In genomic region chr20:53574819-53575218, GRCh38 we compare ENCODE assay signal across 1 cellular context.
TF ChIP-seq lines count a peak whose summit lies in the region.

No MANE protein-coding gene starts in this region.

TF ChIP-seq in H1, 55 proteins besides CTCF, POLR2A, EP300 and RAD21 (continued from another document):
- TF ChIP-seq ATF3 (IDR thresholded peaks at IDR 0.05; ENCODE audit: insufficient read depth, low read depth, low read length) (no peak), RNF2 (IDR thresholded peaks at IDR 0.05; ENCODE audit: borderline replicate concordance, low read depth, low read length, missing control alignments, poor library complexity, severe bottlenecking) (no peak), CBX8 (IDR thresholded peaks at IDR 0.05; ENCODE audit: borderline replicate concordance, low read depth, low read length) (no peak), SP4 (IDR thresholded peaks at IDR 0.05; ENCODE audit: low read length) (no peak), CTBP2 (IDR thresholded peaks at IDR 0.05; ENCODE audit: borderline replicate concordance, insufficient read depth, insufficient read length, low read length) (no peak), KDM5A (IDR thresholded peaks at IDR 0.05; ENCODE audit: low read length) (no peak), ZNF274 (IDR thresholded peaks at IDR 0.05; ENCODE audit: borderline replicate concordance, extremely low read depth, low read length) (no peak), RBBP5 (IDR thresholded peaks at IDR 0.05; ENCODE audit: borderline replicate concordance, low read depth, low read length) (no peak), RXRA (IDR thresholded peaks at IDR 0.05; ENCODE audit: insufficient read depth, low read depth, low read length) (no peak), PHF8 (conservative IDR thresholded peaks at IDR 0.05; ENCODE audit: low read depth, low read length) (no peak), E2F6 (IDR thresholded peaks at IDR 0.05) (no peak), HDAC6 (IDR thresholded peaks at IDR 0.05; ENCODE audit: low read depth, low read length) (no peak), NANOG (IDR thresholded peaks at IDR 0.05; ENCODE audit: insufficient read depth, low read depth, low read length, poor library complexity, severe bottlenecking) (no peak), MAFK (IDR thresholded peaks at IDR 0.05; ENCODE audit: low read depth, low read length) (no peak), KDM4A (IDR thresholded peaks at IDR 0.05; ENCODE audit: low read depth, low read length, severe bottlenecking) (no peak), ASH2L (IDR thresholded peaks at IDR 0.05; ENCODE audit: low read length) (no peak), KDM1A (IDR thresholded peaks at IDR 0.05; ENCODE audit: borderline replicate concordance, low read length) (no peak)
